Comparison of ENCODE assay signal across 8 cellular contexts in the genomic region with DNA sequence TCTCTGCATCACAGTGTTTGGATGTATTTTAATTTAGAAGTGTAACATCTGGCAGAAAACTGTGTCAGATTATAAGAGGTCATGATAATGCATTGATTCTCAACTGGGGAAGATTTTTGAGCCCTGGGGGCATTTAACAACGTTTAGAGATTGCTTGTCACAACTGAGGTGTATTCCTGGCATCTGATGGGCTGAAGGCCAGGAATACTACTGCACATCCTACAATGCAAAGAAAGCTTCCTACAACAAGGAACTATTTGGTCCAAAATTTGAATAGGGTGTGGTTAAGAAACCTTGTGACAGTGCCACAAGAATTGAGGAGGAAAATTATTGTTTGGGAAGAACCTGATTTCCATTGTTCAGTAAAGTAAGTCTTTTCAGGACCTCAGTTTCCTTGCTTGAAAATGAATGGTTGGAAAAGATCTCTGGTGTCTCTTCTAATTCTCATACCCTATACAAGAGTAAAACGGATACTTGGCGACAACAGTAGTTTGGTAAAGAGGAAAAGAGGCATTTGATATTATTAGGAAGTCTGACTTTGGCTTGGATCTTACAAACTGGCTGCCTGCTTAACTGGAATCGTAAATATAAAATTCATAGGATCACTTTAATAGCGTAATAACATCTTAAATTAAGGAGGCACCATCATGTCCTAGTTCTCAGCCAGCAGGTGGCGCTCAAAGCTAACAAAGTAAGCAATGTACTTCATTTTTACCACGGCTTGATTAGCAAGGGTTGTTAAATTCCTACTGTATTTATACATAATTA. TPM values are rescaled to one million over a fixed set of nuclear protein-coding genes. Genes with fewer than 3 reads are reported as not detected.
DNase-seq lines count a peak whose midpoint lies in the region; ATAC-seq, FAIRE-seq and TF ChIP-seq lines count a peak whose summit lies in the region.

No MANE protein-coding gene starts in this region.

- H4K5ac ChIP-seq in H1 (ENCODE audit: insufficient read length, low read depth, low read length): no peak overlapping the region
- H4K5ac ChIP-seq in mesendoderm (ENCODE audit: low read length): no peak overlapping the region

- H2BK12ac ChIP-seq in H1 (ENCODE audit: low read depth, low read length): no peak overlapping the region

- no peak for TF ChIP-seq EP300 in H1 (IDR thresholded peaks at IDR 0.05; ENCODE audit: borderline replicate concordance in 1 of 2, low read depth in 2 of 2, low read length in 2 of 2)

- H2AFZ ChIP-seq in H1 (ENCODE audit: low read length): no peak overlapping the region

- H2BK20ac ChIP-seq in H1 (ENCODE audit: low read length): no peak overlapping the region

- no peaks in the 10 kb centered on the region for H3K79me2 ChIP-seq in H1 (ENCODE audit: control insufficient read depth in 1 of 2, insufficient read depth in 2 of 2, low read length in 2 of 2)
- no peaks in the 10 kb centered on the region for H3K79me2 ChIP-seq in mesendoderm (ENCODE audit: control insufficient read depth, insufficient read depth, low read length)

- H3K4me1 ChIP-seq in H1 (replicated peaks in 1 of 4; ENCODE audit: control insufficient read depth in 3 of 4, insufficient read depth in 4 of 4, low read length in 3 of 4): peaks cover 0 to 5% (median 0%) of the 10 kb centered on the region in 4 experiments; a peak in 1 of 7 replicates
- no peaks in the 10 kb centered on the region for H3K4me1 ChIP-seq in mesendoderm (ENCODE audit: control insufficient read depth, low read depth, low read length)

- H3K4ac ChIP-seq in H1 (replicated peaks; ENCODE audit: insufficient read length, low read depth, low read length) (no peak overlapping the region), mesendoderm (ENCODE audit: low read depth, low read length) (no peak overlapping the region)

- CTCF ChIA-PET in H1 (lab: Charles Lee; ENCODE audit: partially characterized antibody): interaction anchor here (0.7 to 4.7 kb wide), 39 partner anchors 10 to 823 kb away, joined by 3 to 30 read pairs (median 4); partner anchors contain the start of gene PLCL2

- TF ChIP-seq POLR2A in H1 (IDR thresholded peaks at IDR 0.05; ENCODE audit: control extremely low read depth in 1 of 2, low read depth in 2 of 2, low read length in 2 of 2): no peak

- FAIRE-seq in H1 (lab: Jason Lieb, UNC): peak; percentile 74

- WGBS in H1 (ENCODE audit: extremely low coverage in 1 of 2, insufficient coverage in 1 of 2, insufficient read length in 1 of 2, insufficient replicate concordance in 2 of 2, low coverage in 1 of 2, low lambda C conversion rate in 2 of 2, missing lambda C conversion rate in 1 of 2), 2 experiments: 26% methylated on average over 7 of the region's 7 CpGs; no CpG with 5 or more reads in 1 of the 2 experiments
- WGBS in mesendoderm (ENCODE audit: extremely low coverage, insufficient coverage, low lambda C conversion rate): no CpG with 5 or more reads among the region's 7 CpGs

- POLR2A ChIA-PET in H1 (lab: Charles Lee; ENCODE audit: partially characterized antibody): interaction anchor here (0.7 kb wide), 1 partner anchor 606 kb away, joined by 3 read pairs; no protein-coding TSS in a partner anchor

- H3K18ac ChIP-seq in H1 (ENCODE audit: extremely low read depth, low read length): no peak overlapping the region
- H3K18ac ChIP-seq in mesendoderm (ENCODE audit: low read length): no peak overlapping the region

- peak; percentile 94 to 95 for TF ChIP-seq RAD21 in H1 (IDR thresholded peaks at IDR 0.05 in 1 of 2, conservative IDR thresholded peaks at IDR 0.05 in 1 of 2; ENCODE audit: low read depth in 2 of 2, low read length in 2 of 2)

- H3K4me2 ChIP-seq in H1 (ENCODE audit: insufficient read depth in 1 of 2, low read depth in 2 of 2, low read length in 2 of 2) (no peak overlapping the region), mesendoderm (ENCODE audit: low read length) (no peak overlapping the region)

- H3K27me3 ChIP-seq in H1 (replicated peaks in 1 of 4; ENCODE audit: control insufficient read depth in 3 of 4, extremely low read depth in 1 of 4, insufficient read depth in 3 of 4, low read length in 3 of 4) (no peaks in the 10 kb centered on the region), mesendoderm (ENCODE audit: insufficient read depth, low read length, poor library complexity) (no peaks in the 10 kb centered on the region)

- H3K23me2 ChIP-seq in H1 (ENCODE audit: low read depth, low read length): no peaks in the 10 kb centered on the region

- in situ Hi-C loops in Caki2 (cut with HindIII; ENCODE audit: low pct_unique_long_range_greater_than_20kb, low sequenced_read_pairs): no loop called here

- no peak overlapping the region for H3K4me3 ChIP-seq in H1 (ENCODE audit: extremely low read depth in 1 of 4, insufficient read depth in 2 of 4, low read depth in 3 of 4, low read length in 4 of 4)
- H3K4me3 ChIP-seq in mesendoderm (ENCODE audit: low read length): no peak overlapping the region

- ATAC-seq in HG03432 (IDR thresholded peaks at IDR 0.05; ENCODE audit: unreplicated experiment) (peak; percentile 57), HG03135 (IDR thresholded peaks at IDR 0.05; ENCODE audit: unreplicated experiment) (no peak)

- H4K20me1 ChIP-seq in H1 (replicated peaks in 1 of 2; ENCODE audit: control insufficient read depth in 1 of 2, insufficient read depth in 2 of 2, low read length in 2 of 2): no peaks in the 10 kb centered on the region

- H3K56ac ChIP-seq in H1 (replicated peaks; ENCODE audit: insufficient read length, low read depth, low read length): no peak overlapping the region
- H3K56ac ChIP-seq in mesendoderm (ENCODE audit: low read length): no peak overlapping the region

- H3K27ac ChIP-seq in H1 (ENCODE audit: low read depth, low read length) (no peak overlapping the region), mesendoderm (ENCODE audit: low read depth, low read length) (no peak overlapping the region)

- peaks cover 0 to 16% of the 10 kb centered on the region in 2 experiments; a peak in 1 of 4 replicates for H3K9me3 ChIP-seq in H1 (ENCODE audit: insufficient read depth in 2 of 2, low read depth in 1 of 2, low read length in 1 of 2)

- DNase-seq in Caki2 (ENCODE audit: low read depth) (peak; percentile 6), NCI-H748 treated with DMSO at 0.1 percent for 48 hours (lab: John Stamatoyannopoulos, UW) (peak; percentile 38), H1 (ENCODE audit: low read depth in 1 of 2, low spot score in 2 of 2) (peak; percentile 15 to 80), mesendoderm (peak; percentile 73)
- DNase-seq in activated CD8-positive, alpha-beta memory T cell treated with anti-CD3 and anti-CD28 coated beads for 1 hour (ENCODE audit: extremely low read depth in 1 of 2, low read depth in 1 of 2): peak; percentile 67 to 79
- DNase-seq in stimulated activated CD8-positive, alpha-beta memory T cell treated with anti-CD3 and anti-CD28 coated beads, Interleukin-15, amount 100 ng/mL, for 4 hours (ENCODE audit: low read depth in 2 of 2): peak; percentile 29 to 64

- H2BK5ac ChIP-seq in H1 (ENCODE audit: low read depth, low read length): no peak overlapping the region
- no peak overlapping the region for H2BK5ac ChIP-seq in mesendoderm (ENCODE audit: low read length)

- H3K23ac ChIP-seq in H1 (ENCODE audit: insufficient read length): no peak overlapping the region
- H3K23ac ChIP-seq in mesendoderm (ENCODE audit: low read length): no peak overlapping the region

- TF ChIP-seq CTCF in H1 (IDR thresholded peaks at IDR 0.05; ENCODE audit: control extremely low read depth in 1 of 3, insufficient read depth in 1 of 3, low read depth in 1 of 3, low read length in 3 of 3): peak in 2 of 3 experiments; percentile 66; a peak in 3 of 4 replicates

- no peak overlapping the region for H2AK5ac ChIP-seq in H1 (ENCODE audit: low read depth, low read length)
- no peak overlapping the region for H2AK5ac ChIP-seq in mesendoderm (ENCODE audit: low read length)

- H3K36me3 ChIP-seq in H1 (ENCODE audit: control insufficient read depth in 2 of 4, insufficient read depth in 4 of 4, low read length in 3 of 4) (peaks cover 0 to 13% (median 0%) of the 10 kb centered on the region in 4 experiments; a peak in 2 of 8 replicates), mesendoderm (ENCODE audit: control insufficient read depth, insufficient read depth, low read length) (no peaks in the 10 kb centered on the region)

- no peaks in the 10 kb centered on the region for H3K79me1 ChIP-seq in H1 (ENCODE audit: low read depth, low read length)
- no peaks in the 10 kb centered on the region for H3K79me1 ChIP-seq in mesendoderm (ENCODE audit: low read length)

- no peak overlapping the region for H3K14ac ChIP-seq in H1 (ENCODE audit: insufficient read length)

- no peak overlapping the region for H4K8ac ChIP-seq in H1 (ENCODE audit: extremely low read depth, insufficient read depth, low read length)
- no peak overlapping the region for H4K8ac ChIP-seq in mesendoderm (ENCODE audit: low read depth, low read length)

- H2BK15ac ChIP-seq in H1 (ENCODE audit: low read length) (no peak overlapping the region), mesendoderm (replicated peaks; ENCODE audit: low read depth) (no peak overlapping the region)

- H3K9ac ChIP-seq in H1 (replicated peaks in 1 of 4; ENCODE audit: extremely low read depth in 1 of 4, low read depth in 3 of 4, low read length in 3 of 4): no peak overlapping the region
- H3K9ac ChIP-seq in mesendoderm (ENCODE audit: low read length): no peak overlapping the region

- H2BK120ac ChIP-seq in H1 (replicated peaks; ENCODE audit: low read depth, low read length): no peak overlapping the region
- H2BK120ac ChIP-seq in mesendoderm (ENCODE audit: low read depth, low read length): no peak overlapping the region

- no peak overlapping the region for H4K91ac ChIP-seq in H1 (replicated peaks; ENCODE audit: insufficient read length, low read length)

TF ChIP-seq in H1, 55 proteins besides CTCF, POLR2A, EP300 and RAD21 (continues in another document):
- TF ChIP-seq FOSL1 (IDR thresholded peaks at IDR 0.05; ENCODE audit: insufficient read depth, low read depth, low read length) (no peak), KDM5A (IDR thresholded peaks at IDR 0.05; ENCODE audit: low read length) (no peak), BRCA1 (IDR thresholded peaks at IDR 0.05; ENCODE audit: low read depth, low read length) (no peak), NRF1 (IDR thresholded peaks at IDR 0.05; ENCODE audit: low read depth, low read length) (no peak), RBBP5 (IDR thresholded peaks at IDR 0.05; ENCODE audit: borderline replicate concordance, low read depth, low read length) (no peak)

RNA-seq across cellular contexts. Expression of gene DAZL, which starts 4.3 kb away (rescaled TPM):
- not detected in 2 replicates for total RNA-seq in Caki2 (2014; rRNA removed; shearing (Covaris generic); ENCODE audit: low replicate concordance)
- total RNA-seq in H1 (2021; fragmentation: NEBNext Ultra II Directional; extraction: Animal tissue kit (Norgen Biotek cat#: 25700)): 2.3 and 3.4 TPM in 2 replicates
- 1.7 and 5.9 TPM in 2 replicates for polyA plus RNA-seq in H1 (2011; rRNA removed)
- polyA plus RNA-seq in H1 (2011; cell fraction: cytosol; rRNA removed): 3.1 TPM
- 3.0 TPM for polyA plus RNA-seq in H1 (2011; cell fraction: nucleus; rRNA removed)
- 3.9 to 8.2 TPM (median 5.4 TPM) in 4 replicates for polyA plus RNA-seq in H1 (2012, experiment 1 of 2)
- 0.31 TPM for polyA plus RNA-seq in H1 (2012, experiment 2 of 2)
- 1.2 TPM for polyA plus RNA-seq in H1 (2013, experiment 1 of 2)
- 1.6 TPM for polyA plus RNA-seq in H1 (2013, experiment 2 of 2)
- 5.1 and 9.7 TPM in 2 replicates for polyA minus RNA-seq in H1 (2011; rRNA and poly(A)+ RNA removed)
- polyA minus RNA-seq in H1 (2011; cell fraction: cytosol; rRNA and poly(A)+ RNA removed): 3.3 TPM
- polyA minus RNA-seq in H1 (2011; cell fraction: nucleus; rRNA and poly(A)+ RNA removed): 6.1 TPM
- polyA plus RNA-seq in mesendoderm (2013, experiment 1 of 2): 0.22 TPM
- polyA plus RNA-seq in mesendoderm (2013, experiment 2 of 2): 0.41 TPM

Comparison
In these comparisons a context has a peak if more than half of its experiments do, and no peak if none do; other contexts are left out.
1. DNase-seq: peak in every context shown above with its lines; median percentile 73 in activated CD8-positive, alpha-beta memory T cell treated with anti-CD3 and anti-CD28 coated beads for 1 hour; 73 in mesendoderm; 48 in H1; 46 in stimulated activated CD8-positive, alpha-beta memory T cell treated with anti-CD3 and anti-CD28 coated beads, Interleukin-15, amount 100 ng/mL, for 4 hours; 38 in NCI-H748 treated with DMSO at 0.1 percent for 48 hours; 6 in Caki2.